1 cellular context compared by ENCODE assay signal in genomic region chr6:117411474-117411873, GRCh38.
TF ChIP-seq lines count a peak whose summit lies in the region.

No MANE protein-coding gene starts in this region.

TF ChIP-seq in GM23338, 12 proteins besides CTCF, POLR2A, EP300 and RAD21 (continued from another document):
- TF ChIP-seq REST (IDR thresholded peaks at IDR 0.05; ENCODE audit: unreplicated experiment) (no peak), NANOG (IDR thresholded peaks at IDR 0.05; ENCODE audit: borderline replicate concordance) (no peak), CREB1 (CRISPR knock-in tag; IDR thresholded peaks at IDR 0.05; ENCODE audit: low read depth) (no peak)
TF ChIP-seq in GM23338: peak in this region for 0.
